8 cellular contexts compared by ENCODE assay signal in the genomic region with DNA sequence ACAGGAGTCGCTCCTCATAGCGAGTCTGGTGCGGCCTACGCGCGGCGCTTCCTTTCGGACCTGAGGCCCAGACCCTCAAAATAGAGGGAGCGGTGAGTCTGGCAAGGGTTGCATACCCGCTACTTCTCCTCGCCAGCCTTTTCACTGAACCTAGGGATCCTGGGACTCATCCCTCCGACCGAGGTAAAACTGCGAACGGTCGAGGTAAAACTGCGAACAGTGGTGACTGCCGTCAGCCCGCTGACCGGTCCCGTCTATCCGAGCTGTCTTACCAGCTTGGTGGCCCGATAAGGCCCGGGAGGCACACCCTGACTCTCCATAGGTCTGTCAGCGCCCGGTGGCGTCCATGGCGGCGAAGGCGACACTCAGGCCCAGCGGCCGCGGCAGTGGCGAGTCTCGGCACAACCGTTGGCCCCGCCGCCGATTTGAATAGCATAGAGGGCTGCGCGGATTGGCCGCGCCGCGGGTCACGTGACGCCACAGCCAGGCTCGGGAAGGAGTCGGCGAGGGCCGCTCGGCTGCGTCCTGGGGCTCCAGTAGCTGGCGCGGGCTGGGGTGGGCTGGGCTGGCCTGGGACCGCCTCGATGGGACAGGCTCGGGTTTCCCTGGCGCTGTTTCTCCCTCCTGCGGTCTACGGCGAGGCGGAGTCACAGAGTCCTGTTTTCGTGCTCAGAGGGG. TPM values are rescaled to one million over a fixed set of nuclear protein-coding genes. Genes with fewer than 3 reads are reported as not detected.
DNase-seq lines count a peak whose midpoint lies in the region; TF ChIP-seq lines count a peak whose summit lies in the region.

A gene with protein sequence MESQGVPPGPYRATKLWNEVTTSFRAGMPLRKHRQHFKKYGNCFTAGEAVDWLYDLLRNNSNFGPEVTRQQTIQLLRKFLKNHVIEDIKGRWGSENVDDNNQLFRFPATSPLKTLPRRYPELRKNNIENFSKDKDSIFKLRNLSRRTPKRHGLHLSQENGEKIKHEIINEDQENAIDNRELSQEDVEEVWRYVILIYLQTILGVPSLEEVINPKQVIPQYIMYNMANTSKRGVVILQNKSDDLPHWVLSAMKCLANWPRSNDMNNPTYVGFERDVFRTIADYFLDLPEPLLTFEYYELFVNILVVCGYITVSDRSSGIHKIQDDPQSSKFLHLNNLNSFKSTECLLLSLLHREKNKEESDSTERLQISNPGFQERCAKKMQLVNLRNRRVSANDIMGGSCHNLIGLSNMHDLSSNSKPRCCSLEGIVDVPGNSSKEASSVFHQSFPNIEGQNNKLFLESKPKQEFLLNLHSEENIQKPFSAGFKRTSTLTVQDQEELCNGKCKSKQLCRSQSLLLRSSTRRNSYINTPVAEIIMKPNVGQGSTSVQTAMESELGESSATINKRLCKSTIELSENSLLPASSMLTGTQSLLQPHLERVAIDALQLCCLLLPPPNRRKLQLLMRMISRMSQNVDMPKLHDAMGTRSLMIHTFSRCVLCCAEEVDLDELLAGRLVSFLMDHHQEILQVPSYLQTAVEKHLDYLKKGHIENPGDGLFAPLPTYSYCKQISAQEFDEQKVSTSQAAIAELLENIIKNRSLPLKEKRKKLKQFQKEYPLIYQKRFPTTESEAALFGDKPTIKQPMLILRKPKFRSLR (minus strand): TSS at position 403 of the 678 bp plus-strand sequence. CDS start 83 bp downstream, at position 320.

- peaks cover 6% of the 10 kb centered on the region for H3K9me3 Mint-ChIP-seq in neural crest cell

- DNase-seq in Daoy (ENCODE audit: low read depth) (peak; percentile 99), GM23248 (peak; percentile 99), Kasumi-1 (lab: John Stamatoyannopoulos, UW) (peak; percentile 87 to 92), RPMI8226 (peak; percentile 89), fibroblast of villous mesenchyme (ENCODE audit: low read depth) (peak; percentile 95), neural crest cell (ENCODE audit: low read depth, low spot score) (peak; percentile 92), stomach (peak; percentile 94)
- DNase-seq in activated T-helper 9 cell treated with anti-CD3 and anti-CD28 coated beads, Interleukin-2, amount 50 U/mL, for 16 hours (ENCODE audit: low read depth), result peak; percentile 55

- peak within 1 kb of the TSS; percentile 99 for H3K4me3 Mint-ChIP-seq in neural crest cell

- H3K27me3 Mint-ChIP-seq in neural crest cell (ENCODE audit: low read depth), result no peaks in the 10 kb centered on the region

- H4K20me1 ChIP-seq in GM23248 (ENCODE audit: insufficient read depth), result no peaks in the 10 kb centered on the region

- 1 to 2% methylated on average over 50 to 58 of the region's 64 CpGs for WGBS in GM23248 (ENCODE audit: low coverage in 1 of 2, low lambda C conversion rate in 2 of 2, missing lambda C conversion rate in 2 of 2), 2 experiments
- WGBS in stomach, 5 donors, result 0 to 2% (median 1%) methylated on average over 27 to 64 of the region's 64 CpGs

- H3K4me2 ChIP-seq in GM23248 (ENCODE audit: unreplicated experiment), result peak within 1 kb of the TSS; percentile 94

- peaks cover 31% of the 10 kb centered on the region for H3K4me1 Mint-ChIP-seq in neural crest cell

- TF ChIP-seq EP300 in stomach (IDR thresholded peaks at IDR 0.05), result no peak

- H3K4me1 ChIP-seq in GM23248 (ENCODE audit: insufficient read depth) (peaks cover 14% of the 10 kb centered on the region; the same call in 1 of the 2 replicates), stomach (peaks cover 6 to 21% (median 17%) of the 10 kb centered on the region in 4 donors)

- TF ChIP-seq CTCF in fibroblast of villous mesenchyme (IDR thresholded peaks at IDR 0.05; ENCODE audit: insufficient read depth, low read depth, low read length) (no peak), neural crest cell (conservative IDR thresholded peaks at IDR 0.05) (no peak), stomach (IDR thresholded peaks at IDR 0.05) (no peak)

- H3K27ac ChIP-seq in GM23248 (peak within 1 kb of the TSS; percentile 24), stomach (peak within 1 kb of the TSS in 3 of 5 donors; percentile 13 to 55 (median 46))

- H3K79me2 ChIP-seq in GM23248 (ENCODE audit: insufficient read depth), result peaks cover 43% of the 10 kb centered on the region

- no peak for TF ChIP-seq POLR2A in stomach (IDR thresholded peaks at IDR 0.05)

- H3F3A ChIP-seq in GM23248 (ENCODE audit: insufficient read depth), result no peaks in the 10 kb centered on the region

- intact Hi-C loops in stomach (cut with DNase I; ENCODE audit: low total_unique reads), result no loop called here

- H3K9me3 ChIP-seq in GM23248 (ENCODE audit: low read depth) (no peaks in the 10 kb centered on the region), stomach (no peaks in the 10 kb centered on the region)

- peak within 1 kb of the TSS; percentile 98 for H3K27ac Mint-ChIP-seq in neural crest cell (ENCODE audit: unreplicated experiment)

- peak within 1 kb of the TSS; percentile 82 for H3K4me3 ChIP-seq in GM23248
- H3K4me3 ChIP-seq in fibroblast of villous mesenchyme (ENCODE audit: low read depth, low read length), result peak within 1 kb of the TSS; percentile 100
- H3K4me3 ChIP-seq in stomach, result peak within 1 kb of the TSS; percentile 62 to 73 (median 68)

- peak within 1 kb of the TSS; percentile 85 for H3K9ac ChIP-seq in GM23248

- H3K27me3 ChIP-seq in GM23248 (replicated peaks; ENCODE audit: insufficient read depth) (no peaks in the 10 kb centered on the region), stomach (no peaks in the 10 kb centered on the region)

- peak within 1 kb of the TSS; percentile 95 for H2AFZ ChIP-seq in GM23248

- H3K36me3 Mint-ChIP-seq in neural crest cell (ENCODE audit: low read depth), result peaks cover 13% of the 10 kb centered on the region

- H3K9me2 ChIP-seq in GM23248 (ENCODE audit: insufficient read depth), result no peaks in the 10 kb centered on the region

- in situ Hi-C loops in GM23248 (cut with MboI), result loop anchor here (25.0 kb wide), 1 partner anchor 1640 kb away; no protein-coding TSS in a partner anchor

- H3K36me3 ChIP-seq in GM23248 (ENCODE audit: low read depth), result no peaks in the 10 kb centered on the region
- no peaks in the 10 kb centered on the region for H3K36me3 ChIP-seq in stomach

RNA-seq across cellular contexts. Expression of the gene that starts here (rescaled TPM):
- 68.4 and 117 TPM in 2 replicates for total RNA-seq in Daoy (2014; rRNA removed; shearing (Covaris generic))
- total RNA-seq in GM23248 (2014; rRNA removed; shearing (Covaris generic)), result 9.9 and 14.7 TPM in 2 replicates
- polyA plus RNA-seq in GM23248 (2016; fragmentation: Nextera tagmentation; extraction: Ambion mirVana) (14.5 and 15.3 TPM in 2 replicates), stomach (1 to 10 TPM in 2 of 3 donors, under 1 TPM in 1; 1.00 to 2.4 (median 1.5) TPM)
- total RNA-seq in fibroblast of villous mesenchyme (12.6 and 30.2 TPM in 2 replicates), neural crest cell (30.3 and 31.6 TPM in 2 replicates), stomach (10 to 100 TPM in 1 of 5 donors, 1 to 10 TPM in 2, under 1 TPM in 1, not detected in 1; 0.29 to 16.3 (median 3.8) TPM)

Comparison
In these comparisons a context has a peak if more than half of its experiments do, and no peak if none do; other contexts are left out.
1. Peak in every context shown above with its lines: DNase-seq, H3K4me3 ChIP-seq and H3K27ac ChIP-seq.